Comparison of ENCODE assay signal across 8 cellular contexts in genomic region chr17:67963145-67963572, GRCh38. TPM values are rescaled to one million over a fixed set of nuclear protein-coding genes. Genes with fewer than 3 reads are reported as not detected.
A peak's percentile ranks its signal among the peaks of the same experiment; 100 is the strongest.
DNase-seq lines count a peak whose midpoint lies in the region; ATAC-seq and TF ChIP-seq lines count a peak whose summit lies in the region.
"Not testable (repeated sequence)": the region's sequence is repeated elsewhere in the genome, so short reads cannot be mapped to it uniquely, and the experiment has no call there.

No MANE protein-coding gene starts in this region.

- H3K27ac Mint-ChIP-seq in Caco-2 (ENCODE audit: unreplicated experiment) = not testable (repeated sequence)
- H3K27ac Mint-ChIP-seq in naive thymus-derived CD8-positive, alpha-beta T cell = peak overlapping the region in 5 of 10 donors; percentile 5 to 51 (median 8)

- not testable (repeated sequence) for H3K4me2 ChIP-seq in HCT116 (ENCODE audit: low read length)

- H3K4me3 ChIP-seq in Caco-2 (ENCODE audit: low read depth, low read length); HCT116 (replicated peaks in 1 of 2; ENCODE audit: low read depth in 1 of 2, low read length in 2 of 2); fibroblast of mammary gland (ENCODE audit: control insufficient read depth, low read depth, low read length): not testable (repeated sequence)

- not testable (repeated sequence) for TF ChIP-seq POLR2A in HCT116 (IDR thresholded peaks at IDR 0.05; ENCODE audit: borderline replicate concordance, extremely low read depth, insufficient read depth, insufficient read length)

- not testable (repeated sequence) for H3K9me3 Mint-ChIP-seq in Caco-2 (ENCODE audit: unreplicated experiment); naive thymus-derived CD8-positive, alpha-beta T cell

- peaks cover 51% of the 10 kb centered on the region for H3K36me3 Mint-ChIP-seq in Caco-2 (ENCODE audit: insufficient read depth, unreplicated experiment)
- H3K36me3 Mint-ChIP-seq in naive thymus-derived CD8-positive, alpha-beta T cell = peaks cover 0 to 76% (median 24%) of the 10 kb centered on the region in 3 donors

- not testable (repeated sequence) for BruUV-seq in Caco-2 (replicated peaks; lab: Mats Ljungman, UMichigan); HCT116 (replicated peaks; lab: Mats Ljungman, UMichigan)

- H3K4me1 ChIP-seq in Caco-2; HCT116 (ENCODE audit: control insufficient read depth in 1 of 2, insufficient read depth in 2 of 2, low read length in 2 of 2): not testable (repeated sequence)

- H3K36me3 ChIP-seq in Caco-2 (ENCODE audit: control insufficient read depth, insufficient read depth, low read length) = not testable (repeated sequence)
- peaks cover 16 to 18% of the 10 kb centered on the region in 2 experiments; a peak in 2 of 4 replicates for H3K36me3 ChIP-seq in HCT116 (ENCODE audit: control insufficient read depth in 1 of 2, insufficient read depth in 2 of 2, low read length in 2 of 2)

- peak; percentile 58 to 70 for TF ChIP-seq CTCF in Caco-2 (IDR thresholded peaks at IDR 0.05; ENCODE audit: insufficient read depth in 1 of 2, low read depth in 1 of 2, low read length in 1 of 2, severe bottlenecking in 1 of 2, unreplicated experiment in 1 of 2)
- TF ChIP-seq CTCF in HCT116 (IDR thresholded peaks at IDR 0.05 in 2 of 3, conservative IDR thresholded peaks at IDR 0.05 in 1 of 3; ENCODE audit: borderline replicate concordance in 1 of 3, insufficient read depth in 1 of 3, low read depth in 2 of 3, low read length in 2 of 3) = peak; percentile 59 to 70 (median 61); a peak in 5 of 6 replicates
- TF ChIP-seq CTCF in fibroblast of mammary gland (conservative IDR thresholded peaks at IDR 0.05; ENCODE audit: control insufficient read depth, insufficient read depth, low read depth, low read length) = peak; percentile 51

- intact Hi-C loops in Caco-2 (cut with micrococcal nuclease; ENCODE audit: unreplicated experiment) = not testable (repeated sequence)
- intact Hi-C loops in HCT116 (cut with micrococcal nuclease) = loop anchor here (1.0 to 10.0 kb wide), 2 partner anchors 500 to 802 kb away; no protein-coding TSS in a partner anchor

- H3K79me2 ChIP-seq in HCT116 (ENCODE audit: insufficient read depth, low read length) = not testable (repeated sequence)

- DNase-seq in Caco-2 (peak; percentile 75 to 76), HCT116 (ENCODE audit: low read depth, low spot score) (peak; percentile 59), NCI-H1930 (lab: John Stamatoyannopoulos, UW) (peak; percentile 59 to 69), SKM-1 treated with dmso at 0.1 percent for 144 hours (lab: John Stamatoyannopoulos, UW; ENCODE audit: unreplicated experiment) (peak; percentile 58), fibroblast of mammary gland (ENCODE audit: low read depth) (peak; percentile 72)
- peak; percentile 24 for DNase-seq in activated effector memory CD4-positive, alpha-beta T cell treated with Interleukin-2 at 50 U/mL for 16 hours
- DNase-seq in naive thymus-derived CD8-positive, alpha-beta T cell = peak; percentile 49 to 78 (median 61)
- DNase-seq in stimulated activated CD8-positive, alpha-beta memory T cell treated with anti-CD3 and anti-CD28 coated beads, Interleukin-4, amount 100 ng/mL, for 24 hours (ENCODE audit: low read depth) = peak; percentile 53

- not testable (repeated sequence) for H3K4me1 Mint-ChIP-seq in Caco-2 (ENCODE audit: low read depth, unreplicated experiment); naive thymus-derived CD8-positive, alpha-beta T cell

- POLR2A ChIA-PET in Caco-2 (lab: Charles Lee); HCT116 (lab: Charles Lee); naive thymus-derived CD8-positive, alpha-beta T cell (lab: Charles Lee): not testable (repeated sequence)

- not testable (repeated sequence) for H3K4me3 Mint-ChIP-seq in Caco-2 (ENCODE audit: unreplicated experiment); naive thymus-derived CD8-positive, alpha-beta T cell

- peak overlapping the region; percentile 12; the same call in 1 of the 2 replicates for H3K27ac ChIP-seq in HCT116 (ENCODE audit: low read depth, low read length)

- RAD21 ChIA-PET in HCT116 (lab: Charles Lee; ENCODE audit: low non-redundant PET in 1 of 2, low total read pairs in 2 of 2, uncharacterized antibody in 2 of 2, unreplicated experiment in 2 of 2) = not testable (repeated sequence)

- TF ChIP-seq RAD21 in HCT116 (IDR thresholded peaks at IDR 0.05; ENCODE audit: low read depth) = peak; percentile 63

- not testable (repeated sequence) for H2AFZ ChIP-seq in HCT116 (ENCODE audit: low read depth, low read length, poor library complexity, severe bottlenecking)

- CTCF ChIA-PET in Caco-2 (lab: Charles Lee); HCT116 (lab: Charles Lee): not testable (repeated sequence)

- peak; percentile 93 for ATAC-seq in HCT116
- ATAC-seq in naive thymus-derived CD8-positive, alpha-beta T cell = peak; percentile 89 to 93

- not testable (repeated sequence) for H3K9me2 ChIP-seq in HCT116 (ENCODE audit: insufficient read depth)

- not testable (repeated sequence) for H3K9me3 ChIP-seq in Caco-2; HCT116 (ENCODE audit: control insufficient read depth in 1 of 2, insufficient read depth in 1 of 2, low read depth in 1 of 2, low read length in 2 of 2)

- H3K27me3 ChIP-seq in Caco-2 (replicated peaks; ENCODE audit: control insufficient read depth, insufficient read depth, low read length); HCT116 (ENCODE audit: insufficient read depth, low read length): not testable (repeated sequence)

- not testable (repeated sequence) for H3K9ac ChIP-seq in HCT116 (ENCODE audit: low read length)

- H4K20me1 ChIP-seq in HCT116 (ENCODE audit: insufficient read depth) = not testable (repeated sequence)

- not testable (repeated sequence) for H3K27me3 Mint-ChIP-seq in Caco-2 (ENCODE audit: insufficient read depth, unreplicated experiment); naive thymus-derived CD8-positive, alpha-beta T cell

TF ChIP-seq in HCT116, 20 proteins besides CTCF, POLR2A, EP300 and RAD21:
- TF ChIP-seq FOSL1 (IDR thresholded peaks at IDR 0.05; ENCODE audit: low read depth) = peak; percentile 30; the same call in 1 of the 2 replicates
- peak; percentile 43 for TF ChIP-seq JUND (IDR thresholded peaks at IDR 0.05)
- 0 out of 2 replicates have a peak, but pooled peaks have one; percentile 14 for TF ChIP-seq CBX3 (IDR thresholded peaks at IDR 0.05; ENCODE audit: low read depth)

RNA-seq across cellular contexts. Expression of gene C17orf58, which starts 33.1 kb away (rescaled TPM):
- total RNA-seq in Caco-2 (2022) (13.5 and 14.4 TPM in 2 replicates), HCT116 (2021; ENCODE audit: unreplicated experiment) (38.1 TPM)
- polyA plus RNA-seq in HCT116 (2012) = 39.6 and 42.6 TPM in 2 replicates
- total RNA-seq in naive thymus-derived CD8-positive, alpha-beta T cell = under 1 TPM; 0.29 to 0.30 TPM
- 1 to 10 TPM in 1 of 3 donors, under 1 TPM in 1, not detected in 1; 0.61 to 1.0 TPM for polyA plus RNA-seq in naive thymus-derived CD8-positive, alpha-beta T cell

Comparison
In these comparisons a context has a peak if more than half of its experiments do, and no peak if none do; other contexts are left out.
1. DNase-seq: peak in every context shown above with its lines; median percentile 76 in Caco-2; 72 in fibroblast of mammary gland; 64 in NCI-H1930; 61 in naive thymus-derived CD8-positive, alpha-beta T cell; 59 in HCT116; 58 in SKM-1 treated with dmso at 0.1 percent for 144 hours; 53 in stimulated activated CD8-positive, alpha-beta memory T cell treated with anti-CD3 and anti-CD28 coated beads, Interleukin-4, amount 100 ng/mL, for 24 hours; 24 in activated effector memory CD4-positive, alpha-beta T cell treated with Interleukin-2 at 50 U/mL for 16 hours.
2. RNA of gene C17orf58, which starts 33.1 kb away (total RNA-seq): 38.1 TPM in HCT116 (single experiment) and 13.5 to 14.4 TPM in Caco-2; 0.29 to 0.30 TPM in naive thymus-derived CD8-positive, alpha-beta T cell; every median in the first group is over 10 times any median in the second.
3. Peak in every context shown above with its lines, with median percentiles within 50 percentile points of each other: CTCF ChIP-seq.